5 cellular contexts compared by ENCODE assay signal in genomic region chr11:127224276-127224675, GRCh38.
"Had no signal": no experiment of that assay in that cellular context is flagged by ENCODE, and none has a peak within 500 bp of the region (broad histone marks: within the 10 kb centered on the region; RNA-seq: fewer than 3 reads in every experiment).

No MANE protein-coding gene starts in this region.

- DNase-seq: IMR-90, KBM-7 had no signal

- ATAC-seq: HepG2, K562 had no signal

- H3K4me3 ChIP-seq: K562 had no signal

- H3K27ac ChIP-seq: HL-60 had no signal
